Comparison of ENCODE assay signal across 1 cellular context in genomic region chr19:38880076-38880881, GRCh38.
A peak's percentile ranks its signal among the peaks of the same experiment; 100 is the strongest.
TF ChIP-seq lines count a peak whose summit lies in the region.

No MANE protein-coding gene starts in this region.

TF ChIP-seq in HepG2, 621 proteins besides CTCF, POLR2A, EP300 and RAD21:
- no peak for TF ChIP-seq ZNF253 (CRISPR knock-in tag; IDR thresholded peaks at IDR 0.05; ENCODE audit: borderline replicate concordance)
- TF ChIP-seq ZNF263 (CRISPR knock-in tag; IDR thresholded peaks at IDR 0.05): 0 out of 2 replicates have a peak, but pooled peaks have one; percentile 34
TF ChIP-seq in HepG2: peak in this region for 1.
